ENCODE assay signal across 8 cellular contexts in genomic region chr11:3894128-3894731, GRCh38. TPM values are rescaled to one million over a fixed set of nuclear protein-coding genes. Genes with fewer than 3 reads are reported as not detected.
DNase-seq lines count a peak whose midpoint lies in the region; ATAC-seq and TF ChIP-seq lines count a peak whose summit lies in the region.

No MANE protein-coding gene starts in this region.

- H3K27ac ChIP-seq in OCI-LY1 (ENCODE audit: low read depth, low read length, poor library complexity, severe bottlenecking) (peak overlapping the region; percentile 92), tibial artery (peak overlapping the region; percentile 53 to 62)
- H3K27ac ChIP-seq in effector memory CD4-positive, alpha-beta T cell (ENCODE audit: insufficient read depth, low read length, poor library complexity, severe bottlenecking) = no peak overlapping the region

- peaks cover 67% of the 10 kb centered on the region for H3K4me1 ChIP-seq in OCI-LY1 (ENCODE audit: insufficient read depth, low read length, severe bottlenecking)
- peaks cover 0 to 41% (median 21%) of the 10 kb centered on the region in 4 donors for H3K4me1 ChIP-seq in tibial artery
- H3K4me1 ChIP-seq in effector memory CD4-positive, alpha-beta T cell (ENCODE audit: control insufficient read depth, insufficient read depth, low read length, poor library complexity, severe bottlenecking) = peaks cover 5% of the 10 kb centered on the region

- no peak for DNase-seq in activated CD4-positive, CD25-positive, alpha-beta regulatory T cell treated with anti-CD3 and anti-CD28 coated beads, Interleukin-2, amount 50 U/mL, for 72 hours
- DNase-seq in fibroblast of villous mesenchyme (ENCODE audit: low read depth) (peak; percentile 31), tibial artery (no peak), COR-L47 (lab: John Stamatoyannopoulos, UW) (no peak)
- no peak for DNase-seq in effector memory CD4-positive, alpha-beta T cell

- no peaks in the 10 kb centered on the region for H3K9me2 ChIP-seq in OCI-LY1 (ENCODE audit: low read depth, low read length)

- TF ChIP-seq CTCF in OCI-LY1 (IDR thresholded peaks at IDR 0.05; ENCODE audit: low read length) = no peak
- no peak for TF ChIP-seq CTCF in fibroblast of villous mesenchyme (IDR thresholded peaks at IDR 0.05; ENCODE audit: insufficient read depth, low read depth, low read length)
- TF ChIP-seq CTCF in tibial artery (IDR thresholded peaks at IDR 0.05) = no peak

- peak overlapping the region; percentile 58 for H3K4me2 ChIP-seq in OCI-LY1 (ENCODE audit: low read length)

- no peak overlapping the region for H2AFZ ChIP-seq in OCI-LY1 (ENCODE audit: low read length)

- H4K20me1 ChIP-seq in OCI-LY1 (ENCODE audit: insufficient read depth, low read length) = no peaks in the 10 kb centered on the region

- H3K27me3 ChIP-seq in OCI-LY1 (ENCODE audit: insufficient read depth, low read length) (no peaks in the 10 kb centered on the region), tibial artery (no peaks in the 10 kb centered on the region)
- H3K27me3 ChIP-seq in effector memory CD4-positive, alpha-beta T cell (replicated peaks; ENCODE audit: control insufficient read depth, insufficient read depth, low read length, poor library complexity, severe bottlenecking) = no peaks in the 10 kb centered on the region

- peak overlapping the region; percentile 31 for H3K4me3 ChIP-seq in OCI-LY1 (ENCODE audit: low read depth, low read length, poor library complexity, severe bottlenecking)
- H3K4me3 ChIP-seq in fibroblast of villous mesenchyme (ENCODE audit: low read depth, low read length) = no peak overlapping the region
- H3K4me3 ChIP-seq in tibial artery = no peak overlapping the region
- H3K4me3 ChIP-seq in effector memory CD4-positive, alpha-beta T cell (ENCODE audit: insufficient read depth, low read depth, low read length, poor library complexity, severe bottlenecking) = no peak overlapping the region

- no peaks in the 10 kb centered on the region for H3F3A ChIP-seq in OCI-LY1 (ENCODE audit: insufficient read depth, low read length)

- ATAC-seq in activated CD4-positive, CD25-positive, alpha-beta regulatory T cell treated with anti-CD3 and anti-CD28 coated beads, Interleukin-2, amount 50 U/mL, for 24 hours = peak; percentile 72 to 80
- peak; percentile 98 for ATAC-seq in HG02678 (IDR thresholded peaks at IDR 0.05; ENCODE audit: unreplicated experiment)

- no peaks in the 10 kb centered on the region; the same call in 1 of the 2 replicates for H3K36me3 ChIP-seq in OCI-LY1 (ENCODE audit: insufficient read depth, low read length)
- no peaks in the 10 kb centered on the region for H3K36me3 ChIP-seq in tibial artery
- H3K36me3 ChIP-seq in effector memory CD4-positive, alpha-beta T cell (ENCODE audit: control insufficient read depth, insufficient read depth, low read length) = no peaks in the 10 kb centered on the region

- intact Hi-C loops in tibial artery (cut with DNase I; ENCODE audit: low total_unique reads) = no loop called here

- H3K9ac ChIP-seq in OCI-LY1 (ENCODE audit: low read length) = peak overlapping the region; percentile 45; the same call in 1 of the 2 replicates

- H3K79me2 ChIP-seq in OCI-LY1 (ENCODE audit: insufficient read depth, low read length) = peaks cover 9% of the 10 kb centered on the region; the same call in 1 of the 2 replicates

- no peaks in the 10 kb centered on the region for H3K9me3 ChIP-seq in OCI-LY1 (ENCODE audit: low read length)
- H3K9me3 ChIP-seq in tibial artery = no peaks in the 10 kb centered on the region
- H3K9me3 ChIP-seq in effector memory CD4-positive, alpha-beta T cell (ENCODE audit: control insufficient read depth, low read length) = no peaks in the 10 kb centered on the region

RNA-seq across cellular contexts. Expression of gene STIM1, which starts 38.8 kb away (rescaled TPM):
- total RNA-seq in fibroblast of villous mesenchyme = 27.4 and 36.7 TPM in 2 replicates

RNA-seq across cellular contexts. Expression of gene RHOG, which starts 53.5 kb away (rescaled TPM):
- 9.0 and 9.5 TPM in 2 replicates for total RNA-seq in fibroblast of villous mesenchyme
